ENCODE assay signal across 32 cellular contexts in the genomic region with DNA sequence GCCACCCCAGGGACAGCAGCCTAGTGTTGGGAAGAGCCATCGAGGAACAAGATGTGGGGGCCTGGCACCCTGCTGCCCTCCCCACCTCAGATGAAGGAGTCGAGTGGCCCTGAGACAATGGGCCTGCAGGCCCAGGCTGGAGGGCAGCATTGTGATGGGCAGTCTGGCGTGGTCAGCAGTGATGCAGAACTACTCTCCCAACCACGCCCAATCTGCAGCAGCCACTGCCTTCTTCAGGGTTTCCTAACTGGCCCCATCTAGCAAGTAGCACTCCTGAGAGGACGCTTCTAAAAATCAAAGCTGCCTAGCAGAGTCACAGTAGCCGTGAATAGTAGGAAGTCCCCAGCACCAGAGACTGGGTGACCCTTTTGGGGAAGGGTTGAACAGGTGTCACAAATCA. TPM values are rescaled to one million over a fixed set of nuclear protein-coding genes. Genes with fewer than 3 reads are reported as not detected.
"Had no signal": no experiment of that assay in that cellular context is flagged by ENCODE, and none has a peak within 500 bp of the region (broad histone marks: within the 10 kb centered on the region; RNA-seq: fewer than 3 reads in every experiment).

No MANE protein-coding gene starts in this region.

- H3K36me3 ChIP-seq: brain microvascular endothelial cell, SJCRH30 had no signal

- H3K4me3 Mint-ChIP-seq: activated CD4-positive, alpha-beta T cell treated with anti-CD3 and anti-CD28 coated beads for 36 hours; activated CD4-positive, alpha-beta T cell treated with anti-CD3 and anti-CD28 coated beads, Interleukin-2, amount 10 ng/mL, durations not matched to agents 7 days and 5 days; activated CD8-positive, alpha-beta T cell treated with anti-CD3 and anti-CD28 coated beads, Interleukin-2, amount 10 ng/mL, durations not matched to agents 7 days and 5 days; activated naive CD4-positive, alpha-beta T cell treated with anti-CD3 and anti-CD28 coated beads, Interleukin-2, amount 10 ng/mL, durations not matched to agents 7 days and 5 days; activated naive CD8-positive, alpha-beta T cell; activated naive CD8-positive, alpha-beta T cell treated with anti-CD3 and anti-CD28 coated beads, Interleukin-2, amount 50 U/mL, for 24 hours; T-helper 1 cell treated with Interleukin-12 subunit alpha and Interleukin-12 subunit beta and Interleukin-4 antibody, amounts not matched to agents 30 μg/mL and 1 μg/mL, for 36 hours; T-helper 2 cell treated with Interferon-gamma antibody and Interleukin-4, amounts not matched to agents 5 μg/mL and 100 μg/mL, for 36 hours; WTC11 had no signal

- H3K27me3 Mint-ChIP-seq: activated CD4-positive, alpha-beta T cell treated with anti-CD3 and anti-CD28 coated beads for 36 hours; activated CD4-positive, alpha-beta T cell treated with anti-CD3 and anti-CD28 coated beads, Interleukin-2, amount 10 ng/mL, durations not matched to agents 7 days and 5 days; activated naive CD8-positive, alpha-beta T cell; activated naive CD8-positive, alpha-beta T cell treated with anti-CD3 and anti-CD28 coated beads, Interleukin-2, amount 50 U/mL, for 24 hours had no signal

- H3K4me1 Mint-ChIP-seq: activated CD4-positive, alpha-beta T cell treated with anti-CD3 and anti-CD28 coated beads for 36 hours; activated CD4-positive, alpha-beta T cell treated with anti-CD3 and anti-CD28 coated beads, Interleukin-2, amount 10 ng/mL, durations not matched to agents 7 days and 5 days; activated naive CD4-positive, alpha-beta T cell treated with anti-CD3 and anti-CD28 coated beads, Interleukin-2, amount 10 ng/mL, durations not matched to agents 7 days and 5 days; activated naive CD8-positive, alpha-beta T cell treated with anti-CD3 and anti-CD28 coated beads, Interleukin-2, amount 50 U/mL, for 24 hours had no signal

- H3K27me3 ChIP-seq: brain microvascular endothelial cell had no signal

- H3K4me3 ChIP-seq: SJCRH30 had no signal

- H3K9me3 ChIP-seq: SJCRH30, SK-N-SH had no signal

- H3K9ac ChIP-seq: KMS-11, SK-N-SH had no signal

- H3K4me2 ChIP-seq: KMS-11, SK-N-SH had no signal

- H3K36me3 Mint-ChIP-seq: activated naive CD4-positive, alpha-beta T cell treated with anti-CD3 and anti-CD28 coated beads, Interleukin-2, amount 10 ng/mL, durations not matched to agents 7 days and 5 days; activated naive CD8-positive, alpha-beta T cell; WTC11 had no signal

- H3K27ac Mint-ChIP-seq: activated CD4-positive, alpha-beta T cell treated with anti-CD3 and anti-CD28 coated beads for 36 hours; activated CD4-positive, alpha-beta T cell treated with anti-CD3 and anti-CD28 coated beads, Interleukin-2, amount 10 ng/mL, durations not matched to agents 7 days and 5 days; activated CD8-positive, alpha-beta T cell treated with anti-CD3 and anti-CD28 coated beads, Interleukin-2, amount 10 ng/mL, durations not matched to agents 7 days and 5 days; activated naive CD4-positive, alpha-beta T cell treated with anti-CD3 and anti-CD28 coated beads, Interleukin-2, amount 10 ng/mL, durations not matched to agents 7 days and 5 days; activated naive CD8-positive, alpha-beta T cell; activated naive CD8-positive, alpha-beta T cell treated with anti-CD3 and anti-CD28 coated beads, Interleukin-2, amount 50 U/mL, for 24 hours; T-helper 1 cell treated with Interleukin-12 subunit alpha and Interleukin-12 subunit beta and Interleukin-4 antibody, amounts not matched to agents 30 μg/mL and 1 μg/mL, for 36 hours; T-helper 2 cell treated with Interferon-gamma antibody and Interleukin-4, amounts not matched to agents 5 μg/mL and 100 μg/mL, for 36 hours; WTC11 had no signal

- ATAC-seq: activated CD4-positive, alpha-beta T cell treated with anti-CD3 and anti-CD28 coated beads for 36 hours; activated CD4-positive, CD25-positive, alpha-beta regulatory T cell treated with anti-CD3 and anti-CD28 coated beads, Interleukin-2, amount 50 U/mL, for 24 hours; activated CD8-positive, alpha-beta T cell treated with anti-CD3 and anti-CD28 coated beads, Interleukin-2, amount 10 ng/mL, durations not matched to agents 7 days and 5 days; activated naive CD8-positive, alpha-beta T cell treated with anti-CD3 and anti-CD28 coated beads, Interleukin-2, amount 50 U/mL, for 24 hours; Panc1; WTC11 had no signal

- H3K9me3 Mint-ChIP-seq: activated CD4-positive, alpha-beta T cell treated with anti-CD3 and anti-CD28 coated beads, Interleukin-2, amount 10 ng/mL, durations not matched to agents 7 days and 5 days; activated naive CD4-positive, alpha-beta T cell treated with anti-CD3 and anti-CD28 coated beads, Interleukin-2, amount 10 ng/mL, durations not matched to agents 7 days and 5 days; activated naive CD8-positive, alpha-beta T cell treated with anti-CD3 and anti-CD28 coated beads, Interleukin-2, amount 50 U/mL, for 24 hours; T-helper 1 cell treated with Interleukin-12 subunit alpha and Interleukin-12 subunit beta and Interleukin-4 antibody, amounts not matched to agents 30 μg/mL and 1 μg/mL, for 36 hours; T-helper 2 cell treated with Interferon-gamma antibody and Interleukin-4, amounts not matched to agents 5 μg/mL and 100 μg/mL, for 36 hours; WTC11 had no signal

- H3K27ac ChIP-seq: brain microvascular endothelial cell, KMS-11, SJCRH30 had no signal

- DNase-seq: activated CD4-positive, alpha-beta T cell treated with anti-CD3 and anti-CD28 coated beads for 36 hours; activated CD4-positive, alpha-beta T cell treated with anti-CD3 and anti-CD28 coated beads, Interleukin-2, amount 10 ng/mL, durations not matched to agents 7 days and 5 days; activated CD4-positive, alpha-beta T cell treated with anti-CD3 and anti-CD28 coated beads, Interleukin-2, amount 50 U/mL, for 48 hours; activated CD8-positive, alpha-beta T cell treated with anti-CD3 and anti-CD28 coated beads, Interleukin-2, amount 10 ng/mL, durations not matched to agents 7 days and 5 days; activated effector memory CD4-positive, alpha-beta T cell treated with Interleukin-2 at 50 U/mL for 16 hours; activated naive CD4-positive, alpha-beta T cell treated with anti-CD3 and anti-CD28 coated beads, Interleukin-2, amount 10 ng/mL, durations not matched to agents 7 days and 5 days; activated naive CD8-positive, alpha-beta T cell treated with anti-CD3 and anti-CD28 coated beads, Interleukin-2, amount 50 U/mL, for 24 hours; activated T-cell treated with anti-CD3 and anti-CD28 coated beads for 4 hours; activated T-cell treated with anti-CD3 and anti-CD28 coated beads, Interleukin-2, amount 50 U/mL, for 48 hours; anterior cingulate cortex; brain microvascular endothelial cell; MM.1S; MV-4-11; NCI-H1092; NCI-H1436 treated with DMSO at 0.1 percent for 48 hours; NCI-H1694 treated with DMSO at 0.1 percent for 48 hours; NCI-H2029; NCI-H345; NCI-H524 treated with DMSO at 0.1 percent for 48 hours; SHP77; SJCRH30; SK-N-SH had no signal

RNA-seq across cellular contexts. Expression of gene CDCP2, which starts 18.5 kb away (rescaled TPM):
- total RNA-seq: activated CD4-positive, alpha-beta T cell treated with anti-CD3 and anti-CD28 coated beads for 36 hours; activated CD4-positive, alpha-beta T cell treated with anti-CD3 and anti-CD28 coated beads, Interleukin-2, amount 10 ng/mL, durations not matched to agents 7 days and 5 days; LHCN-M2; NCI-H460; RPMI7951; SJCRH30; WTC11 had no signal
- polyA plus RNA-seq: SK-N-SH had no signal
